Comparison of ENCODE assay signal across 8 cellular contexts in the genomic region with DNA sequence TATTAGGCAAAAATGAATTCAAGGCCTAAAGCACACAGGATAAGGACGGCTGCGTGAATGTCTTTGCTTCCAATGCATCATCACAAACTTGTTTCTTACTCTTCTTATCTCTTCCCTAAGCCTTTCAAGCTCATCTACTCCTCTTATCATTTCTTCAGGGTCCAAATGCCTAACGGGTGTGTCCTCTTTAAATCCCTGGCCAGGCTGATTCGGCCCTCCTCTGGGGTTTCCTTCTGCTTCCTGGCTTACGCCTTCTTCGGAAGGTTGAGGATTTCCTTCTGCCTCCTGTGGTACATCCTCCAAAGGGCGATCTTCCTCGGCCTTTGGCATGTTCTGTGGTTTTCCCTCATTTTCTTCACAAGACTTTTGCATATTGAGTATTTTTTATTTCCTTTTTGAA. TPM values are rescaled to one million over a fixed set of nuclear protein-coding genes. Genes with fewer than 3 reads are reported as not detected.
DNase-seq lines count a peak whose midpoint lies in the region; ATAC-seq and TF ChIP-seq lines count a peak whose summit lies in the region.

No MANE protein-coding gene starts in this region.

- peak overlapping the region; percentile 93 for H3K4me3 Mint-ChIP-seq in T-helper 1 cell treated with Interleukin-12 subunit alpha and Interleukin-12 subunit beta and Interleukin-4 antibody, amounts not matched to agents 30 μg/mL and 1 μg/mL, for 36 hours

- H3K4me1 Mint-ChIP-seq in T-helper 1 cell treated with Interleukin-12 subunit alpha and Interleukin-12 subunit beta and Interleukin-4 antibody, amounts not matched to agents 30 μg/mL and 1 μg/mL, for 36 hours (ENCODE audit: low read depth): peaks cover 17% of the 10 kb centered on the region

- DNase-seq in T-helper 1 cell (no peak), body of pancreas (no peak), left kidney (ENCODE audit: low read depth, low spot score) (peak; percentile 24), tibial artery (no peak), NCI-H748 (lab: John Stamatoyannopoulos, UW; ENCODE audit: unreplicated experiment) (no peak)

- no peak for TF ChIP-seq POLR2A in body of pancreas (IDR thresholded peaks at IDR 0.05)

- intact Hi-C loops in body of pancreas (cut with DNase I): no loop called here
- intact Hi-C loops in tibial artery (cut with DNase I; ENCODE audit: low total_unique reads): no loop called here

- H3K27ac Mint-ChIP-seq in T-helper 1 cell treated with Interleukin-12 subunit alpha and Interleukin-12 subunit beta and Interleukin-4 antibody, amounts not matched to agents 30 μg/mL and 1 μg/mL, for 36 hours: peak overlapping the region; percentile 15

- no peak for TF ChIP-seq CTCF in body of pancreas (IDR thresholded peaks at IDR 0.05)
- TF ChIP-seq CTCF in tibial artery (IDR thresholded peaks at IDR 0.05): no peak

- H3K4me3 ChIP-seq in body of pancreas (no peak overlapping the region), tibial artery (peak overlapping the region; percentile 65 to 73)

- WGBS in body of pancreas, 2 donors: 22 to 28% methylated on average over 8 of the region's 8 CpGs

- H3K36me3 Mint-ChIP-seq in T-helper 1 cell treated with Interleukin-12 subunit alpha and Interleukin-12 subunit beta and Interleukin-4 antibody, amounts not matched to agents 30 μg/mL and 1 μg/mL, for 36 hours (ENCODE audit: low read depth): peaks cover 16% of the 10 kb centered on the region

- H3K9me3 ChIP-seq in body of pancreas: no peaks in the 10 kb centered on the region
- H3K9me3 ChIP-seq in tibial artery: no peaks in the 10 kb centered on the region

- H3K27me3 Mint-ChIP-seq in T-helper 1 cell treated with Interleukin-12 subunit alpha and Interleukin-12 subunit beta and Interleukin-4 antibody, amounts not matched to agents 30 μg/mL and 1 μg/mL, for 36 hours (ENCODE audit: low read depth): peaks cover 3% of the 10 kb centered on the region

- no peaks in the 10 kb centered on the region for H3K27me3 ChIP-seq in body of pancreas
- H3K27me3 ChIP-seq in tibial artery: no peaks in the 10 kb centered on the region

- H3K27ac ChIP-seq in body of pancreas: peak overlapping the region in 3 of 4 donors; percentile 75 to 90 (median 80)
- peak overlapping the region; percentile 79 to 86 for H3K27ac ChIP-seq in tibial artery

- H3K36me3 ChIP-seq in body of pancreas (replicated peaks in 1 of 2; ENCODE audit: insufficient read depth in 1 of 2, low read depth in 2 of 2) (no peaks in the 10 kb centered on the region), tibial artery (no peaks in the 10 kb centered on the region)

- H3K4me1 ChIP-seq in body of pancreas (no peaks in the 10 kb centered on the region), tibial artery (no peaks in the 10 kb centered on the region)

- no peaks in the 10 kb centered on the region for H3K9me3 Mint-ChIP-seq in T-helper 1 cell treated with Interleukin-12 subunit alpha and Interleukin-12 subunit beta and Interleukin-4 antibody, amounts not matched to agents 30 μg/mL and 1 μg/mL, for 36 hours

- ATAC-seq in body of pancreas (no peak), GM19455 (IDR thresholded peaks at IDR 0.05; ENCODE audit: unreplicated experiment) (no peak), HG03139 (IDR thresholded peaks at IDR 0.05; ENCODE audit: unreplicated experiment) (no peak)

RNA-seq across cellular contexts. Expression of gene TCEAL8, which starts 1.3 kb away (rescaled TPM):
- total RNA-seq in body of pancreas: 10 to 100 TPM; 10.9 to 46.2 TPM

RNA-seq across cellular contexts. Expression of gene TCEAL5, which starts 22.9 kb away (rescaled TPM):
- not detected for total RNA-seq in body of pancreas

RNA-seq across cellular contexts. Expression of gene BEX4, which starts 38.7 kb away (rescaled TPM):
- total RNA-seq in body of pancreas: 10 to 100 TPM in 1 of 2 donors, 1 to 10 TPM in 1; 7.9 to 14.8 TPM

RNA-seq across cellular contexts. Expression of gene BEX2, which starts 57.2 kb away (rescaled TPM):
- 10 to 100 TPM in 1 of 2 donors, 1 to 10 TPM in 1; 9.9 to 23.9 TPM for total RNA-seq in body of pancreas

Comparison
In these comparisons a context has a peak if more than half of its experiments do, and no peak if none do; other contexts are left out.
1. H3K4me3 ChIP-seq: peak in tibial artery (2 of 2); none in body of pancreas (0 of 2).